Comparison of ENCODE assay signal across 7 cellular contexts in genomic region chr5:279051-279665, GRCh38. TPM values are rescaled to one million over a fixed set of nuclear protein-coding genes. Genes with fewer than 3 reads are reported as not detected.
DNase-seq lines count a peak whose midpoint lies in the region; ATAC-seq, FAIRE-seq and TF ChIP-seq lines count a peak whose summit lies in the region.
"Not testable (repeated sequence)": the region's sequence is repeated elsewhere in the genome, so short reads cannot be mapped to it uniquely, and the experiment has no call there.

No MANE protein-coding gene starts in this region.

- not testable (repeated sequence) for H3K9ac ChIP-seq in IMR-90 (ENCODE audit: low read depth, low read length); astrocyte (ENCODE audit: low read length)

- H3K9me3 Mint-ChIP-seq in CD4-positive, alpha-beta T cell; activated T-cell treated with anti-CD3 and anti-CD28 coated beads, Interleukin-2, amount 50 U/mL, for 72 hours; astrocyte (ENCODE audit: unreplicated experiment): not testable (repeated sequence)

- not testable (repeated sequence) for H3K18ac ChIP-seq in IMR-90 (ENCODE audit: low read depth, low read length)

- POLR2A ChIA-PET in CD4-positive, alpha-beta T cell (lab: Charles Lee); IMR-90 (lab: Charles Lee; ENCODE audit: unreplicated experiment): not testable (repeated sequence)

- not testable (repeated sequence) for H3K4me3 ChIP-seq in IMR-90 (ENCODE audit: insufficient read depth, low read depth, low read length); astrocyte (ENCODE audit: insufficient read depth, low read depth, low read length); sigmoid colon; upper lobe of right lung

- H2BK15ac ChIP-seq in IMR-90 (ENCODE audit: low read depth, low read length): not testable (repeated sequence)

- H3K4me3 Mint-ChIP-seq in CD4-positive, alpha-beta T cell; activated T-cell treated with anti-CD3 and anti-CD28 coated beads, Interleukin-2, amount 50 U/mL, for 72 hours; astrocyte (ENCODE audit: unreplicated experiment): not testable (repeated sequence)

- H3K27ac Mint-ChIP-seq in CD4-positive, alpha-beta T cell: peak overlapping the region; percentile 30
- peak overlapping the region; percentile 53 for H3K27ac Mint-ChIP-seq in activated T-cell treated with anti-CD3 and anti-CD28 coated beads, Interleukin-2, amount 50 U/mL, for 72 hours
- peak overlapping the region; percentile 72 for H3K27ac Mint-ChIP-seq in astrocyte (ENCODE audit: unreplicated experiment)

- not testable (repeated sequence) for H2AK9ac ChIP-seq in IMR-90 (replicated peaks; ENCODE audit: low read depth, low read length, poor library complexity)

- TF ChIP-seq CTCF in CD4-positive, alpha-beta T cell (IDR thresholded peaks at IDR 0.05); IMR-90 (conservative IDR thresholded peaks at IDR 0.05; ENCODE audit: low read depth, low read length); astrocyte (IDR thresholded peaks at IDR 0.05; ENCODE audit: insufficient read depth, low read depth, low read length); sigmoid colon (IDR thresholded peaks at IDR 0.05); upper lobe of right lung (IDR thresholded peaks at IDR 0.05): not testable (repeated sequence)

- TF ChIP-seq EP300 in sigmoid colon (IDR thresholded peaks at IDR 0.05): not testable (repeated sequence)

- WGBS in IMR-90 (ENCODE audit: extremely low coverage in 2 of 2, insufficient read length in 1 of 2), 2 experiments: 91% methylated on average over 6 of the region's 14 CpGs; no CpG with 5 or more reads in 1 of the 2 experiments
- WGBS in sigmoid colon, 2 donors: 86 to 88% methylated on average over 14 of the region's 14 CpGs

- H3K23ac ChIP-seq in IMR-90 (ENCODE audit: low read depth, low read length): not testable (repeated sequence)

- not testable (repeated sequence) for H2AK5ac ChIP-seq in IMR-90 (ENCODE audit: low read depth, low read length)

- not testable (repeated sequence) for TF ChIP-seq RAD21 in IMR-90 (IDR thresholded peaks at IDR 0.05; ENCODE audit: low read length)

- H3K27me3 Mint-ChIP-seq in CD4-positive, alpha-beta T cell; activated T-cell treated with anti-CD3 and anti-CD28 coated beads, Interleukin-2, amount 50 U/mL, for 72 hours (ENCODE audit: low read depth); astrocyte (ENCODE audit: low read depth, unreplicated experiment): not testable (repeated sequence)

- H3K14ac ChIP-seq in IMR-90 (replicated peaks; ENCODE audit: low read depth, low read length): not testable (repeated sequence)

- CTCF ChIA-PET in CD4-positive, alpha-beta T cell (lab: Charles Lee); IMR-90 (lab: Yijun Ruan, JAX): not testable (repeated sequence)

- peaks cover 64% of the 10 kb centered on the region for H3K4me1 Mint-ChIP-seq in CD4-positive, alpha-beta T cell (ENCODE audit: low read depth)
- peaks cover 55% of the 10 kb centered on the region for H3K4me1 Mint-ChIP-seq in activated T-cell treated with anti-CD3 and anti-CD28 coated beads, Interleukin-2, amount 50 U/mL, for 72 hours (ENCODE audit: low read depth)
- not testable (repeated sequence) for H3K4me1 Mint-ChIP-seq in astrocyte (ENCODE audit: low read depth, unreplicated experiment)

- not testable (repeated sequence) for H4K5ac ChIP-seq in IMR-90 (ENCODE audit: low read depth, low read length)

- not testable (repeated sequence) for H4K8ac ChIP-seq in IMR-90 (ENCODE audit: low read depth in 2 of 2, low read length in 2 of 2)

- dilution Hi-C loops in IMR-90 (cut with HindIII; ENCODE audit: low sequenced_read_pairs, unreplicated experiment): not testable (repeated sequence)

- intact Hi-C loops in CD4-positive, alpha-beta T cell (cut with DNase I, micrococcal nuclease); IMR-90 (cut with micrococcal nuclease); upper lobe of right lung (cut with DNase I): not testable (repeated sequence)
- intact Hi-C loops in sigmoid colon (cut with DNase I): loop anchor here (10.0 kb wide), 1 partner anchor 166 kb away; the partner anchor contains the start of gene EXOC3

- H2BK5ac ChIP-seq in IMR-90 (ENCODE audit: low read depth, low read length, poor library complexity, severe bottlenecking): not testable (repeated sequence)

- H3K27me3 ChIP-seq in CD4-positive, alpha-beta T cell (ENCODE audit: control insufficient read depth, insufficient read depth, low read length); IMR-90 (ENCODE audit: control insufficient read depth, insufficient read depth, low read length); astrocyte (ENCODE audit: insufficient read depth, low read length); sigmoid colon; upper lobe of right lung: not testable (repeated sequence)

- not testable (repeated sequence) for H2BK20ac ChIP-seq in IMR-90 (ENCODE audit: low read depth, low read length)

- not testable (repeated sequence) for BruUV-seq in IMR-90 (replicated peaks; lab: Mats Ljungman, UMichigan)

- not testable (repeated sequence) for H3K4me1 ChIP-seq in IMR-90 (ENCODE audit: control insufficient read depth, insufficient read depth, low read length); astrocyte (ENCODE audit: insufficient read depth, low read length); sigmoid colon; upper lobe of right lung

- not testable (repeated sequence) for H3K56ac ChIP-seq in IMR-90 (ENCODE audit: extremely low read depth, insufficient read depth, low read length)

- not testable (repeated sequence) for H3K4ac ChIP-seq in IMR-90 (ENCODE audit: low read depth, low read length)

- peaks cover 66% of the 10 kb centered on the region for H3K36me3 Mint-ChIP-seq in CD4-positive, alpha-beta T cell (ENCODE audit: low read depth)
- H3K36me3 Mint-ChIP-seq in activated T-cell treated with anti-CD3 and anti-CD28 coated beads, Interleukin-2, amount 50 U/mL, for 72 hours (ENCODE audit: insufficient read depth in 2 of 2): peaks cover 1 to 12% of the 10 kb centered on the region in 2 donors
- peaks cover 42% of the 10 kb centered on the region for H3K36me3 Mint-ChIP-seq in astrocyte (ENCODE audit: low read depth, unreplicated experiment)

- H2BK120ac ChIP-seq in IMR-90 (ENCODE audit: low read depth, low read length): not testable (repeated sequence)

- not testable (repeated sequence) for FAIRE-seq in astrocyte (lab: Jason Lieb, UNC)

- peaks cover 79% of the 10 kb centered on the region for H3K79me2 ChIP-seq in astrocyte (ENCODE audit: insufficient read depth, low read length)

- peaks cover 30% of the 10 kb centered on the region for H3K36me3 ChIP-seq in IMR-90 (ENCODE audit: control insufficient read depth, insufficient read depth, low read length)
- not testable (repeated sequence) for H3K36me3 ChIP-seq in astrocyte (ENCODE audit: insufficient read depth, low read length)
- H3K36me3 ChIP-seq in sigmoid colon: peaks cover 0 to 18% (median 3%) of the 10 kb centered on the region in 4 donors
- H3K36me3 ChIP-seq in upper lobe of right lung: peaks cover 28% of the 10 kb centered on the region

- not testable (repeated sequence) for H3K4me2 ChIP-seq in IMR-90 (ENCODE audit: low read depth, low read length); astrocyte (ENCODE audit: low read length)

- peaks cover 22 to 62% of the 10 kb centered on the region in 2 experiments for H3K79me1 ChIP-seq in IMR-90 (ENCODE audit: low read depth in 1 of 2, low read length in 2 of 2)

- not testable (repeated sequence) for H3K9me1 ChIP-seq in IMR-90 (ENCODE audit: insufficient read depth, low read length)

- H4K20me1 ChIP-seq in IMR-90 (ENCODE audit: insufficient read depth, low read length) (peaks cover 59% of the 10 kb centered on the region), astrocyte (ENCODE audit: insufficient read depth, low read length) (peaks cover 59% of the 10 kb centered on the region)

- in situ Hi-C loops in IMR-90 (cut with MboI; ENCODE audit: low sequenced_read_pairs): not testable (repeated sequence)

- ATAC-seq in CD4-positive, alpha-beta T cell (ENCODE audit: poor library complexity); IMR-90 (ENCODE audit: low read depth); activated T-cell treated with anti-CD3 and anti-CD28 coated beads, Interleukin-2, amount 50 U/mL, for 72 hours (replicated peaks in 1 of 2); upper lobe of right lung: not testable (repeated sequence)

- H3K27ac ChIP-seq in CD4-positive, alpha-beta T cell (ENCODE audit: low read depth, low read length); IMR-90 (ENCODE audit: insufficient read depth, low read length); astrocyte (ENCODE audit: low read depth, low read length); sigmoid colon; upper lobe of right lung: not testable (repeated sequence)

- H4K91ac ChIP-seq in IMR-90 (ENCODE audit: insufficient read depth, low read depth, low read length): not testable (repeated sequence)

- H2AFZ ChIP-seq in IMR-90 (replicated peaks; ENCODE audit: low read length, poor library complexity); astrocyte (ENCODE audit: low read depth, low read length): not testable (repeated sequence)

- H3K9me3 ChIP-seq in CD4-positive, alpha-beta T cell (ENCODE audit: control insufficient read depth, low read length); IMR-90 (ENCODE audit: control insufficient read depth, insufficient read depth, low read length); astrocyte (ENCODE audit: insufficient read depth, low read depth, low read length); sigmoid colon; upper lobe of right lung: not testable (repeated sequence)

- DNase-seq in CD4-positive, alpha-beta T cell; IMR-90; activated T-cell treated with anti-CD3 and anti-CD28 coated beads, Interleukin-2, amount 50 U/mL, for 72 hours; astrocyte (ENCODE audit: low read depth): not testable (repeated sequence)
- DNase-seq in myocyte (ENCODE audit: low read depth) (peak; percentile 66), sigmoid colon (peak; percentile 49), upper lobe of right lung (peak; percentile 47)

- TF ChIP-seq POLR2A in IMR-90 (IDR thresholded peaks at IDR 0.05; ENCODE audit: low read depth, low read length): peak; percentile 50; the same call in 1 of the 2 replicates
- not testable (repeated sequence) for TF ChIP-seq POLR2A in sigmoid colon (IDR thresholded peaks at IDR 0.05)

RNA-seq across cellular contexts. Expression of gene PDCD6, which starts 7.7 kb away (rescaled TPM):
- 10 to 100 TPM; 36.9 to 38.1 TPM for total RNA-seq in CD4-positive, alpha-beta T cell
- total RNA-seq in IMR-90 (2012; rRNA removed): 158 and 168 TPM in 2 replicates
- 198 and 212 TPM in 2 replicates for polyA plus RNA-seq in IMR-90 (2012; rRNA removed)
- polyA plus RNA-seq in IMR-90 (2012; cell fraction: cytosol; rRNA removed): 189 and 290 TPM in 2 replicates
- 198 and 241 TPM in 2 replicates for polyA plus RNA-seq in IMR-90 (2012; cell fraction: nucleus; rRNA removed; ENCODE audit: low replicate concordance)
- 10 to 100 TPM; 71.0 to 72.3 TPM for total RNA-seq in activated T-cell treated with anti-CD3 and anti-CD28 coated beads, Interleukin-2, amount 50 U/mL, for 72 hours
- total RNA-seq in astrocyte: 99.1 and 99.6 TPM in 2 replicates
- 101 and 134 TPM in 2 replicates for total RNA-seq in myocyte
- 137 TPM for polyA plus RNA-seq in myocyte (2012)
- 10 to 100 TPM; 47.6 to 69.1 (median 53.5) TPM for total RNA-seq in sigmoid colon
- 100 to 1,000 TPM; 174 to 231 (median 182) TPM for polyA plus RNA-seq in sigmoid colon
- total RNA-seq in upper lobe of right lung: 69.5 TPM

RNA-seq across cellular contexts. Expression of gene AHRR, which starts 42.4 kb away (rescaled TPM):
- under 1 TPM; 0.45 to 0.63 TPM for total RNA-seq in CD4-positive, alpha-beta T cell
- total RNA-seq in IMR-90 (2012; rRNA removed) (15.6 and 16.7 TPM in 2 replicates), astrocyte (8.6 and 10.5 TPM in 2 replicates), myocyte (74.8 and 106 TPM in 2 replicates), sigmoid colon (1 to 10 TPM in 1 of 4 donors, under 1 TPM in 2, not detected in 1; under 0.01 to 1.4 (median 0.68) TPM), upper lobe of right lung (11.3 TPM)
- polyA plus RNA-seq in IMR-90 (2012; rRNA removed) (36.1 and 37.1 TPM in 2 replicates), sigmoid colon (1 to 10 TPM in 2 of 3 donors, under 1 TPM in 1; 0.85 to 1.8 (median 1.2) TPM)
- 24.9 and 33.9 TPM in 2 replicates for polyA plus RNA-seq in IMR-90 (2012; cell fraction: cytosol; rRNA removed)
- 77.0 and 141 TPM in 2 replicates for polyA plus RNA-seq in IMR-90 (2012; cell fraction: nucleus; rRNA removed; ENCODE audit: low replicate concordance)
- 10 to 100 TPM; 56.0 to 82.2 TPM for total RNA-seq in activated T-cell treated with anti-CD3 and anti-CD28 coated beads, Interleukin-2, amount 50 U/mL, for 72 hours
- polyA plus RNA-seq in myocyte (2012): 16.9 TPM
